In genomic region chr6:27187546-27188205, GRCh38 we compare ENCODE assay signal across 7 cellular contexts. TPM values are rescaled to one million over a fixed set of nuclear protein-coding genes. Genes with fewer than 3 reads are reported as not detected.
DNase-seq lines count a peak whose midpoint lies in the region; ATAC-seq and TF ChIP-seq lines count a peak whose summit lies in the region.
"Not testable (repeated sequence)": the region's sequence is repeated elsewhere in the genome, so short reads cannot be mapped to it uniquely, and the experiment has no call there.

No MANE protein-coding gene starts in this region.

- not testable (repeated sequence) for H3K27me3 Mint-ChIP-seq in activated CD4-positive, alpha-beta T cell treated with anti-CD3 and anti-CD28 coated beads for 36 hours

- H3K36me3 Mint-ChIP-seq in activated CD4-positive, alpha-beta T cell treated with anti-CD3 and anti-CD28 coated beads for 36 hours (ENCODE audit: low read depth) = not testable (repeated sequence)

- H3K4me3 ChIP-seq in GM06990 (replicated peaks; ENCODE audit: low read depth, low read length) (peak overlapping the region; percentile 83), breast epithelium (peak overlapping the region; percentile 52 to 70 (median 57)), gastroesophageal sphincter (peak overlapping the region; percentile 61 to 71), mesodermal cell (ENCODE audit: extremely low read depth, insufficient read depth, low read length, poor library complexity, severe bottlenecking) (peak overlapping the region; percentile 54)

- WGBS in gastroesophageal sphincter (ENCODE audit: low coverage in 1 of 2), 2 donors = 5 to 7% methylated on average over 6 to 10 of the region's 20 CpGs
- WGBS in mesodermal cell (ENCODE audit: insufficient coverage in 2 of 2), 2 experiments = 24 to 39% methylated on average over 8 to 10 of the region's 20 CpGs

- peaks cover 10% of the 10 kb centered on the region for H3K4me1 Mint-ChIP-seq in activated CD4-positive, alpha-beta T cell treated with anti-CD3 and anti-CD28 coated beads for 36 hours

- not testable (repeated sequence) for ATAC-seq in activated CD4-positive, alpha-beta T cell treated with anti-CD3 and anti-CD28 coated beads for 36 hours; gastroesophageal sphincter
- peak; percentile 37 for ATAC-seq in sciatic nerve

- not testable (repeated sequence) for H3K9me3 Mint-ChIP-seq in activated CD4-positive, alpha-beta T cell treated with anti-CD3 and anti-CD28 coated beads for 36 hours (ENCODE audit: low read depth)

- not testable (repeated sequence) for H3K4me1 ChIP-seq in breast epithelium; gastroesophageal sphincter; mesodermal cell (ENCODE audit: control insufficient read depth, insufficient read depth, low read length, poor library complexity, severe bottlenecking)

- H3K27ac Mint-ChIP-seq in activated CD4-positive, alpha-beta T cell treated with anti-CD3 and anti-CD28 coated beads for 36 hours = peak overlapping the region; percentile 76

- intact Hi-C loops in activated CD4-positive, alpha-beta T cell treated with anti-CD3 and anti-CD28 coated beads for 36 hours (cut with DNase I, micrococcal nuclease) = loop anchor here (1.0 to 10.0 kb wide), 7 partner anchors 9 to 565 kb away; partner anchors contain the start of gene POM121L2 (in 1 of the 2)
- intact Hi-C loops in breast epithelium (cut with DNase I; ENCODE audit: low total_unique reads) = not testable (repeated sequence)
- intact Hi-C loops in sciatic nerve (cut with DNase I) = loop anchor here (10.0 kb wide), 1 partner anchor 707 kb away; a partner anchor contains a TSS

- H3K27ac ChIP-seq in breast epithelium (peak overlapping the region; percentile 74 to 78), gastroesophageal sphincter (peak overlapping the region; percentile 25 to 86 (median 80)), mesodermal cell (ENCODE audit: low read depth, low read length, severe bottlenecking) (peak overlapping the region; percentile 81)

- not testable (repeated sequence) for TF ChIP-seq CTCF in GM06990 (IDR thresholded peaks at IDR 0.05; ENCODE audit: insufficient read depth, low read length, poor library complexity, severe bottlenecking); breast epithelium (IDR thresholded peaks at IDR 0.05); gastroesophageal sphincter (IDR thresholded peaks at IDR 0.05)

- H3K9me3 ChIP-seq in breast epithelium; gastroesophageal sphincter; mesodermal cell (ENCODE audit: control insufficient read depth, low read length): not testable (repeated sequence)

- H3K4me3 Mint-ChIP-seq in activated CD4-positive, alpha-beta T cell treated with anti-CD3 and anti-CD28 coated beads for 36 hours = peak overlapping the region; percentile 81

- H3K27me3 ChIP-seq in GM06990 (replicated peaks; ENCODE audit: control insufficient read depth, insufficient read depth, low read length); breast epithelium; gastroesophageal sphincter: not testable (repeated sequence)

- H3K36me3 ChIP-seq in GM06990 (ENCODE audit: control insufficient read depth, insufficient read depth, low read length); breast epithelium; gastroesophageal sphincter; mesodermal cell (ENCODE audit: control insufficient read depth, insufficient read depth, low read length): not testable (repeated sequence)

- CTCF ChIA-PET in activated CD4-positive, alpha-beta T cell treated with anti-CD3 and anti-CD28 coated beads for 36 hours (lab: Charles Lee) = interaction anchor here (0.7 to 1.4 kb wide), 11 partner anchors 8 to 705 kb away, joined by 3 to 5 read pairs (median 3); a partner anchor contains a TSS

- not testable (repeated sequence) for TF ChIP-seq POLR2A in breast epithelium (IDR thresholded peaks at IDR 0.05); gastroesophageal sphincter (IDR thresholded peaks at IDR 0.05)

- not testable (repeated sequence) for DNase-seq in GM06990 (ENCODE audit: extremely low read depth, insufficient read length); activated CD4-positive, alpha-beta T cell treated with anti-CD3 and anti-CD28 coated beads for 36 hours; breast epithelium (ENCODE audit: low spot score in 2 of 2); sciatic nerve (ENCODE audit: low spot score)
- peak; percentile 40 for DNase-seq in NCI-H748 (lab: John Stamatoyannopoulos, UW; ENCODE audit: unreplicated experiment)

- POLR2A ChIA-PET in activated CD4-positive, alpha-beta T cell treated with anti-CD3 and anti-CD28 coated beads for 36 hours (lab: Charles Lee) = not testable (repeated sequence)

- not testable (repeated sequence) for TF ChIP-seq EP300 in gastroesophageal sphincter (IDR thresholded peaks at IDR 0.05)

RNA-seq across cellular contexts. Expression of gene PRSS16, which starts 59.8 kb away (rescaled TPM):
- total RNA-seq in activated CD4-positive, alpha-beta T cell treated with anti-CD3 and anti-CD28 coated beads for 36 hours = 1 to 10 TPM; 1.5 to 2.0 TPM
- total RNA-seq in breast epithelium (10 to 100 TPM in 2 of 3 donors, under 1 TPM in 1; 0.80 to 31.0 (median 12.8) TPM), gastroesophageal sphincter (1 to 10 TPM in 1 of 4 donors, not detected in 3; 2.3 TPM), sciatic nerve (0.67 TPM)
- 1.4 TPM for polyA plus RNA-seq in mesodermal cell (2013, experiment 1 of 2)
- 1.5 TPM for polyA plus RNA-seq in mesodermal cell (2013, experiment 2 of 2)
